In the genomic region with DNA sequence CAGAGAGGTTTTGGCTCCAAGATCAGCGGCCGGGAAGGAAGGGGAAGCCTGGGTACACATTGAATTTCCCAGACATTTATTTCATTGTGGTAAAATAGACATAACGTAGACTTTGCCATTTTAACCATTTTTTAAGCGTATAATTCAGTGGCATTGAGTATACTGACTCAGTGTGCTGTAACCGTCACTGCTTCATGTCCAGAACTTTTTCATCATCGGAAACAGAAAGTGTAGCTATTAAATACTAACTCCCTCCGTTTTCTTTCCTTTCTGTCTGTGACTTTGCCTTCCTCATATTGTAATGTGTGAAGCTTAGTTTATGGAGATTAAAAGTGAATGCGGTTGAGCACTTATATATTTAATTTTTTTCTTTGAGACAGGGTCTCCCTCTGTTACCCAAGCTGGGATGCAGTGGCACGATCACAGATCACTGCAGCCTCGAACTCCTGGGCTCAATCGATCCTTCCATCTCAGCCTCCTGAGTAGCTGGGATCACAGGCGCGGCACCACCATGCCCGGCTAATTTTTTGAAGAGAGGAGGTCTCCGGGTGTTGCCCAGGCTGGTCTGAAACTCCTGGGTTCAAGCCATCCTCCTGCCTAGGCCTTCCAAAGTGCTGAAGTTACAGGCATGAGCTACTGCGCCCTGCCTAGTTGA, we compare ENCODE assay signal across 8 cellular contexts. TPM values are rescaled to one million over a fixed set of nuclear protein-coding genes. Genes with fewer than 3 reads are reported as not detected.
A peak's percentile ranks its signal among the peaks of the same experiment; 100 is the strongest.
DNase-seq lines count a peak whose midpoint lies in the region; ATAC-seq, FAIRE-seq and TF ChIP-seq lines count a peak whose summit lies in the region.

No MANE protein-coding gene starts in this region.

- H3K4me3 ChIP-seq in PC-3 (ENCODE audit: low read length) (peak overlapping the region; percentile 88), pancreas (peak overlapping the region; percentile 90 to 99 (median 96))

- peak overlapping the region; percentile 99 for H3K9ac ChIP-seq in PC-3 (ENCODE audit: low read length)

- no peak for FAIRE-seq in pancreas (lab: Jason Lieb, UNC)

- peaks cover 47% of the 10 kb centered on the region for H4K20me1 ChIP-seq in PC-3 (ENCODE audit: low read length)

- WGBS in pancreas, 2 donors = 11 to 17% methylated on average over 16 of the region's 16 CpGs

- intact Hi-C loops in Calu3 (cut with micrococcal nuclease; ENCODE audit: unreplicated experiment) = no loop called here
- intact Hi-C loops in PC-3 (cut with micrococcal nuclease) = no loop called here
- intact Hi-C loops in pancreas (cut with DNase I) = no loop called here

- no peak overlapping the region for H2AFZ ChIP-seq in PC-3 (ENCODE audit: low read length)

- peaks cover under 1% of the 10 kb centered on the region for H3F3A ChIP-seq in PC-3 (ENCODE audit: low read length, unreplicated experiment)

- no peaks in the 10 kb centered on the region for H3K27me3 Mint-ChIP-seq in Calu3 (ENCODE audit: unreplicated experiment)

- H3K27me3 ChIP-seq in PC-3 (ENCODE audit: low read length) = no peaks in the 10 kb centered on the region
- no peaks in the 10 kb centered on the region for H3K27me3 ChIP-seq in pancreas

- H3K4me2 ChIP-seq in PC-3 (ENCODE audit: low read length) = peak overlapping the region; percentile 97

- 0 out of 2 replicates have a peak overlapping the region, but pooled peaks have one; percentile 63 for H3K27ac ChIP-seq in PC-3 (ENCODE audit: low read length)
- peak overlapping the region; percentile 68 for H3K27ac ChIP-seq in epithelial cell of prostate
- peak overlapping the region in 3 of 4 donors; percentile 87 to 96 (median 95) for H3K27ac ChIP-seq in pancreas

- H3K36me3 ChIP-seq in PC-3 (ENCODE audit: low read depth, low read length) (peaks cover 21% of the 10 kb centered on the region), pancreas (no peaks in the 10 kb centered on the region)

- peaks cover 10% of the 10 kb centered on the region for H3K4me1 Mint-ChIP-seq in Calu3 (ENCODE audit: low read depth, unreplicated experiment)

- H3K9me2 ChIP-seq in PC-3 (replicated peaks; ENCODE audit: low read length) = no peaks in the 10 kb centered on the region

- H3K9me3 ChIP-seq in PC-3 (ENCODE audit: low read length) (no peaks in the 10 kb centered on the region), pancreas (no peaks in the 10 kb centered on the region)

- H3K9me3 Mint-ChIP-seq in Calu3 (ENCODE audit: low read depth, unreplicated experiment) = no peaks in the 10 kb centered on the region

- no peak for ATAC-seq in PC-3
- no peak for ATAC-seq in pancreas
- no peak for ATAC-seq in GM21447 (IDR thresholded peaks at IDR 0.05; ENCODE audit: unreplicated experiment)
- ATAC-seq in HG02938 (IDR thresholded peaks at IDR 0.05; ENCODE audit: unreplicated experiment) = no peak
- no peak for ATAC-seq in HG03442 (IDR thresholded peaks at IDR 0.05; ENCODE audit: unreplicated experiment)

- H3K79me2 ChIP-seq in PC-3 (ENCODE audit: low read length) = peaks cover 64% of the 10 kb centered on the region

- BruUV-seq in Calu3 (replicated peaks; lab: Mats Ljungman, UMichigan) (TSS peak; percentile 44), PC-3 (replicated peaks; lab: Mats Ljungman, UMichigan) (TSS peak; percentile 48)

- peaks cover 45% of the 10 kb centered on the region for H3K36me3 Mint-ChIP-seq in Calu3 (ENCODE audit: insufficient read depth, unreplicated experiment)

- H3K27ac Mint-ChIP-seq in Calu3 (ENCODE audit: unreplicated experiment) = no peak overlapping the region

- H3K4me3 Mint-ChIP-seq in Calu3 (ENCODE audit: low read depth, unreplicated experiment) = peak overlapping the region; percentile 95

- CTCF ChIA-PET in Calu3 (lab: Charles Lee) (interaction anchor here (0.6 to 0.7 kb wide), 4 partner anchors 10 to 386 kb away, joined by 3 read pairs; no protein-coding TSS in a partner anchor), PC-3 (lab: Charles Lee) (no interaction called here)

- DNase-seq in Calu3 = no peak
- DNase-seq in PC-3 = no peak
- no peak for DNase-seq in epithelial cell of prostate (ENCODE audit: low read depth, low spot score)
- peak in 1 of 6 donors; percentile 9 for DNase-seq in pancreas
- DNase-seq in GF-D8 (lab: John Stamatoyannopoulos, UW) = no peak

- TF ChIP-seq CTCF in Calu3 (IDR thresholded peaks at IDR 0.05; ENCODE audit: unreplicated experiment) (no peak), PC-3 (conservative IDR thresholded peaks at IDR 0.05; ENCODE audit: low read depth, low read length) (no peak), pancreas (IDR thresholded peaks at IDR 0.05) (no peak)

- H3K4me1 ChIP-seq in PC-3 (ENCODE audit: insufficient read depth, low read length) = peaks cover 37% of the 10 kb centered on the region
- peaks cover 33 to 43% (median 36%) of the 10 kb centered on the region in 3 donors for H3K4me1 ChIP-seq in pancreas

- POLR2A ChIA-PET in PC-3 (lab: Charles Lee; ENCODE audit: unreplicated experiment) = no interaction called here

RNA-seq across cellular contexts. Expression of a gene that starts 1.4 kb away (rescaled TPM):
- total RNA-seq in Calu3 (2022) (186 and 204 TPM in 2 replicates), PC-3 (2014; rRNA removed) (165 and 287 TPM in 2 replicates), pancreas (10 to 100 TPM; 44.5 to 88.3 (median 66.6) TPM)
- 10 to 100 TPM; 52.5 to 90.1 TPM for polyA plus RNA-seq in pancreas

RNA-seq across cellular contexts. Expression of a gene that starts 33.1 kb away (rescaled TPM):
- 10.1 and 12.8 TPM in 2 replicates for total RNA-seq in Calu3 (2022)
- total RNA-seq in PC-3 (2014; rRNA removed) = 58.6 and 58.7 TPM in 2 replicates
- total RNA-seq in pancreas = 10 to 100 TPM in 5 of 6 donors, 1 to 10 TPM in 1; 8.8 to 18.0 (median 11.0) TPM
- polyA plus RNA-seq in pancreas = 10 to 100 TPM; 17.1 to 22.6 TPM

RNA-seq across cellular contexts. Expression of a gene that starts 56.0 kb away (rescaled TPM):
- total RNA-seq in Calu3 (2022) (57.5 and 75.1 TPM in 2 replicates), PC-3 (2014; rRNA removed) (29.7 and 43.6 TPM in 2 replicates), pancreas (10 to 100 TPM; 52.1 to 75.2 (median 56.8) TPM)
- 100 to 1,000 TPM in 1 of 2 donors, 10 to 100 TPM in 1; 84.6 to 107 TPM for polyA plus RNA-seq in pancreas

RNA-seq across cellular contexts. Expression of a gene that starts 56.3 kb away (rescaled TPM):
- total RNA-seq in Calu3 (2022) = 0.47 TPM in 1 of 2 replicates, not detected in the other
- total RNA-seq in PC-3 (2014; rRNA removed) = 0.52 TPM in 1 of 2 replicates, not detected in the other
- total RNA-seq in pancreas = 1 to 10 TPM in 2 of 6 donors, under 1 TPM in 4; 0.09 to 4.6 (median 0.70) TPM
- polyA plus RNA-seq in pancreas = 1 to 10 TPM; 3.0 to 3.7 TPM
